ENCODE assay signal across 20 cellular contexts in the genomic region with DNA sequence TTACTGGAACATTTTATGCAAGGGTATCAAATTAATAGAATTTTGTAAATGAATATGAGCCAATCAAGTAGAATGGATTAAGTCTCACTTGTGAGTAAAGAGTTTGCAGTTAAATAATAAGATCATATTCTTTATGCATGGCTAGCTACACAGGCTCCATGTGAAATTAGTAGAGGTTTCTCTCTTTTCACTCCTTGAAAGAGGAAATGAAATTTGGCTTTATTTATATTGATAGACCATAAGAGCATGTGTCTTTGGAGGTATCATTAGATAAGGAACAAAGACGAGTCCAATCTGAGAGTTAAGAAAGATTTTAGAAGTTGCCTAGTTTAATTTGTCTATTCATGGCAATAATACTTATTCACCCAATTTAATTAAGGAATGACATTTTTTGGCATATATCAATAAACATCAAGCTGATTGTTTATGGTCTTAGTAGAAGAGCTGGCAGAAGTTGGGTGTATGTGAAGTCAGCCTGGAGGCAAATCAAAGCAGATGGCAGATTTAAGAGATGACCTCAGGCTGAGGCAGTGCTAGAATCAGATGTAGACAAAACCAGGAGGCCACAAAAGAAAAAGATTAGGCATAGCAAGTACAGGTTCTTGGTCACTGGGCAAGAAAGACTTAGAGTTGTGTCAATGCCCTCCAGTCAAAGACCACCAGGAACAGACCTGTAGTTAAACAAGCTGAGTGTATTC.
"Had no signal": no experiment of that assay in that cellular context is flagged by ENCODE, and none has a peak within 500 bp of the region (broad histone marks: within the 10 kb centered on the region; RNA-seq: fewer than 3 reads in every experiment).

No MANE protein-coding gene starts in this region.

- H3K4me1 ChIP-seq: esophagus muscularis mucosa, foreskin keratinocyte, right lobe of liver, suprapubic skin had no signal

- H3K9me3 ChIP-seq: right lobe of liver, suprapubic skin had no signal

- H3K36me3 ChIP-seq: esophagus muscularis mucosa, right lobe of liver, suprapubic skin had no signal

- H3K4me1 Mint-ChIP-seq: activated B cell treated with CpG ODN at 0.5 μM for 24 hours; activated naive CD8-positive, alpha-beta T cell treated with anti-CD3 and anti-CD28 coated beads for 36 hours; brain; central memory CD8-positive, alpha-beta T cell; neural crest cell had no signal

- DNase-seq: activated B cell treated with CpG ODN at 0.5 μM for 24 hours; activated CD4-positive, alpha-beta T cell treated with anti-CD3 and anti-CD28 coated beads for 48 hours; activated CD8-positive, alpha-beta T cell treated with anti-CD3 and anti-CD28 coated beads for 36 hours; activated gamma-delta T cell; activated naive CD8-positive, alpha-beta T cell treated with anti-CD3 and anti-CD28 coated beads for 36 hours; activated T-cell treated with anti-CD3 and anti-CD28 coated beads, Interleukin-2, amount 50 U/mL, for 72 hours; cortex of kidney; effector CD4-positive, alpha-beta T cell; foreskin keratinocyte; head of caudate nucleus; islet precursor cell; right lobe of liver; T-helper 2 cell had no signal

- H3K27ac ChIP-seq: esophagus muscularis mucosa, foreskin keratinocyte, right lobe of liver, suprapubic skin had no signal

- H3K4me3 Mint-ChIP-seq: activated B cell treated with CpG ODN at 0.5 μM for 24 hours; activated CD8-positive, alpha-beta T cell treated with anti-CD3 and anti-CD28 coated beads for 36 hours; activated naive CD8-positive, alpha-beta T cell treated with anti-CD3 and anti-CD28 coated beads for 36 hours; activated T-cell treated with anti-CD3 and anti-CD28 coated beads, Interleukin-2, amount 50 U/mL, for 72 hours; brain; central memory CD8-positive, alpha-beta T cell; neural crest cell; stimulated activated naive CD8-positive, alpha-beta T cell treated with anti-CD3 and anti-CD28 coated beads, Interleukin-15, Interleukin-2, amounts not matched to agents 100 ng/mL and 50 ng/mL, for 24 hours; type B pancreatic cell had no signal

- ATAC-seq: activated CD8-positive, alpha-beta T cell treated with anti-CD3 and anti-CD28 coated beads for 36 hours; activated T-cell treated with anti-CD3 and anti-CD28 coated beads, Interleukin-2, amount 50 U/mL, for 72 hours; foreskin keratinocyte; right lobe of liver had no signal

- H3K9me3 Mint-ChIP-seq: activated B cell treated with CpG ODN at 0.5 μM for 24 hours; activated naive CD8-positive, alpha-beta T cell treated with anti-CD3 and anti-CD28 coated beads for 36 hours; central memory CD8-positive, alpha-beta T cell; neural crest cell; stimulated activated naive CD8-positive, alpha-beta T cell treated with anti-CD3 and anti-CD28 coated beads, Interleukin-15, Interleukin-2, amounts not matched to agents 100 ng/mL and 50 ng/mL, for 24 hours; type B pancreatic cell had no signal

- H3K36me3 Mint-ChIP-seq: activated naive CD8-positive, alpha-beta T cell treated with anti-CD3 and anti-CD28 coated beads for 36 hours; brain; type B pancreatic cell had no signal

- H3K27ac Mint-ChIP-seq: activated B cell treated with CpG ODN at 0.5 μM for 24 hours; activated CD8-positive, alpha-beta T cell treated with anti-CD3 and anti-CD28 coated beads for 36 hours; activated naive CD8-positive, alpha-beta T cell treated with anti-CD3 and anti-CD28 coated beads for 36 hours; activated T-cell treated with anti-CD3 and anti-CD28 coated beads, Interleukin-2, amount 50 U/mL, for 72 hours; stimulated activated naive CD8-positive, alpha-beta T cell treated with anti-CD3 and anti-CD28 coated beads, Interleukin-15, Interleukin-2, amounts not matched to agents 100 ng/mL and 50 ng/mL, for 24 hours; type B pancreatic cell had no signal

- H3K27me3 Mint-ChIP-seq: activated B cell treated with CpG ODN at 0.5 μM for 24 hours; activated naive CD8-positive, alpha-beta T cell treated with anti-CD3 and anti-CD28 coated beads for 36 hours; brain; type B pancreatic cell had no signal

- H3K4me3 ChIP-seq: esophagus muscularis mucosa, right lobe of liver, suprapubic skin had no signal

- H3K27me3 ChIP-seq: esophagus muscularis mucosa, foreskin keratinocyte, right lobe of liver, suprapubic skin had no signal
